ENCODE assay signal across 8 cellular contexts in the genomic region with DNA sequence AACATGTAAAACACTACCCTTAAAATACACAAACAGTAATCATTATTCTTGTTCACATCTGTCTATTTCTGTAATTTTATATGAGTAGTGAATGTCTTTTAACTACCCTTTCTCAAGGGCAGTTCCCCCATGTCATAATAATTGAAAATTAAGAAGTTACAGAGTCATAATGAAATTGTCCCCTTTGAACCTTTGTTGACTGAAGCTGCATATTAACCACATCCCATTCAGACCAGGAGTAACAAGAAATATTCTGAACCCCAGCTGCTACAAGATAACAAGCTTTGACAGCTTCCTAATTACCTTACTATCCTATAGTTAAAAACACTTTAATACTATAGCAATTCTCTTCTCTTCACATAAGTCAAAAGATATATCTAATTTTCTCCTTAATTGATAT.
"Had no signal": no experiment of that assay in that cellular context is flagged by ENCODE, and none has a peak within 500 bp of the region (broad histone marks: within the 10 kb centered on the region; RNA-seq: fewer than 3 reads in every experiment).

No MANE protein-coding gene starts in this region.

- H2AFZ ChIP-seq: GM23338 had no signal

- H3K4me3 ChIP-seq: GM23338, K562 had no signal

- H3K4me2 ChIP-seq: GM23338 had no signal

- FAIRE-seq: H1, H54, HTR-8/SVneo, K562 had no signal

- DNase-seq: H9, HCEC 1CT, IMR-90 had no signal

- ATAC-seq: GM23338, K562 had no signal
